In genomic region chr6:158536891-158537798, GRCh38 we compare ENCODE assay signal across 8 cellular contexts. TPM values are rescaled to one million over a fixed set of nuclear protein-coding genes. Genes with fewer than 3 reads are reported as not detected.
DNase-seq lines count a peak whose midpoint lies in the region; ATAC-seq and TF ChIP-seq lines count a peak whose summit lies in the region.

No MANE protein-coding gene starts in this region.

- TF ChIP-seq CTCF in GM23338 (conservative IDR thresholded peaks at IDR 0.05; ENCODE audit: low read depth in 2 of 2) = no peak
- TF ChIP-seq CTCF in type B pancreatic cell (conservative IDR thresholded peaks at IDR 0.05) = peak; percentile 35

- ATAC-seq in GM23338 = peak; percentile 77

- H3K27ac Mint-ChIP-seq in GM23338 (no peak overlapping the region), type B pancreatic cell (no peak overlapping the region)

- H3F3A ChIP-seq in GM23338 (replicated peaks; ENCODE audit: low read depth) = no peaks in the 10 kb centered on the region; the same call in 1 of the 2 replicates

- DNase-seq in 8988T = peak; percentile 72
- DNase-seq in GM23338 (ENCODE audit: low spot score) = peak; percentile 80
- DNase-seq in SJCRH30 = peak; percentile 42 to 47
- DNase-seq in mesendoderm = peak; percentile 83
- no peak for DNase-seq in type B pancreatic cell (ENCODE audit: extremely low spot score, unreplicated experiment)
- no peak for DNase-seq in kidney glomerular epithelial cell (lab: John Stamatoyannopoulos, UW)
- DNase-seq in hippocampal formation (lab: John Stamatoyannopoulos, UW) = no peak

- H3K27me3 ChIP-seq in GM23338 (ENCODE audit: insufficient read depth) = peaks cover 20% of the 10 kb centered on the region
- H3K27me3 ChIP-seq in SJCRH30 = no peaks in the 10 kb centered on the region
- no peaks in the 10 kb centered on the region for H3K27me3 ChIP-seq in mesendoderm (ENCODE audit: insufficient read depth, low read length, poor library complexity)

- H3K36me3 ChIP-seq in GM23338 (ENCODE audit: insufficient read depth) = no peaks in the 10 kb centered on the region
- no peaks in the 10 kb centered on the region for H3K36me3 ChIP-seq in SJCRH30
- H3K36me3 ChIP-seq in mesendoderm (ENCODE audit: control insufficient read depth, insufficient read depth, low read length) = no peaks in the 10 kb centered on the region

- no peak overlapping the region for H3K23ac ChIP-seq in mesendoderm (ENCODE audit: low read length)

- peak overlapping the region; percentile 72 for H3K9ac ChIP-seq in mesendoderm (ENCODE audit: low read length)

- peak overlapping the region; percentile 86 for H2AFZ ChIP-seq in GM23338

- H3K27ac ChIP-seq in GM23338 (ENCODE audit: low read depth) (no peak overlapping the region), SJCRH30 (no peak overlapping the region), cingulate gyrus (ENCODE audit: low read depth, low read length) (peak overlapping the region; percentile 19), mesendoderm (ENCODE audit: low read depth, low read length) (peak overlapping the region; percentile 49)

- H2BK120ac ChIP-seq in mesendoderm (ENCODE audit: low read depth, low read length) = no peak overlapping the region

- no peaks in the 10 kb centered on the region for H3K9me3 Mint-ChIP-seq in GM23338
- H3K9me3 Mint-ChIP-seq in type B pancreatic cell = no peaks in the 10 kb centered on the region

- H4K20me1 ChIP-seq in GM23338 (replicated peaks; ENCODE audit: insufficient read depth) = 0 out of 2 replicates have a peak, but pooled peaks cover 6% of the 10 kb centered on the region

- H3K4me1 ChIP-seq in GM23338 (ENCODE audit: insufficient read depth) = peaks cover 14% of the 10 kb centered on the region; the same call in 1 of the 2 replicates
- peaks cover 13% of the 10 kb centered on the region; the same call in 1 of the 2 replicates for H3K4me1 ChIP-seq in SJCRH30
- peaks cover 2% of the 10 kb centered on the region for H3K4me1 ChIP-seq in mesendoderm (ENCODE audit: control insufficient read depth, low read depth, low read length)

- no peak overlapping the region for H2BK15ac ChIP-seq in mesendoderm (replicated peaks; ENCODE audit: low read depth)

- H3K4ac ChIP-seq in mesendoderm (ENCODE audit: low read depth, low read length) = no peak overlapping the region

- peak overlapping the region; percentile 89 for H3K56ac ChIP-seq in mesendoderm (ENCODE audit: low read length)

- H3K9me3 ChIP-seq in SJCRH30 (replicated peaks) = no peaks in the 10 kb centered on the region

- H3K4me1 Mint-ChIP-seq in GM23338 (peaks cover 7% of the 10 kb centered on the region), type B pancreatic cell (ENCODE audit: unreplicated experiment) (no peaks in the 10 kb centered on the region)

- H3K27me3 Mint-ChIP-seq in GM23338 (ENCODE audit: insufficient read depth, low read depth, poor library complexity) = peaks cover 20% of the 10 kb centered on the region
- H3K27me3 Mint-ChIP-seq in type B pancreatic cell = peaks cover 46% of the 10 kb centered on the region

- no peak overlapping the region for H2AK5ac ChIP-seq in mesendoderm (ENCODE audit: low read length)

- H3K79me1 ChIP-seq in mesendoderm (ENCODE audit: low read length) = no peaks in the 10 kb centered on the region

- no peaks in the 10 kb centered on the region for H3K9me2 ChIP-seq in GM23338 (ENCODE audit: insufficient read depth)

- H4K8ac ChIP-seq in mesendoderm (ENCODE audit: low read depth, low read length) = no peak overlapping the region

- H4K5ac ChIP-seq in mesendoderm (ENCODE audit: low read length) = no peak overlapping the region

- H3K4me3 ChIP-seq in GM23338 (peak overlapping the region; percentile 91), SJCRH30 (peak overlapping the region; percentile 55), mesendoderm (ENCODE audit: low read length) (peak overlapping the region; percentile 70)

- H3K4me3 Mint-ChIP-seq in GM23338 (peak overlapping the region; percentile 81), type B pancreatic cell (peak overlapping the region; percentile 80)

- peak overlapping the region; percentile 83 for H3K4me2 ChIP-seq in GM23338
- peak overlapping the region; percentile 64 for H3K4me2 ChIP-seq in mesendoderm (ENCODE audit: low read length)

- H3K18ac ChIP-seq in mesendoderm (ENCODE audit: low read length) = peak overlapping the region; percentile 4

- H3K36me3 Mint-ChIP-seq in GM23338 (ENCODE audit: low read depth) = no peaks in the 10 kb centered on the region
- no peaks in the 10 kb centered on the region for H3K36me3 Mint-ChIP-seq in type B pancreatic cell

- H3K79me2 ChIP-seq in GM23338 (replicated peaks; ENCODE audit: insufficient read depth) (peaks cover 7% of the 10 kb centered on the region; the same call in 1 of the 2 replicates), mesendoderm (ENCODE audit: control insufficient read depth, insufficient read depth, low read length) (no peaks in the 10 kb centered on the region)

- no peak overlapping the region for H2BK5ac ChIP-seq in mesendoderm (ENCODE audit: low read length)

- no CpG with 5 or more reads among the region's 94 CpGs for WGBS in mesendoderm (ENCODE audit: extremely low coverage, insufficient coverage, low lambda C conversion rate)

TF ChIP-seq in GM23338, 12 proteins besides CTCF, POLR2A, EP300 and RAD21:
- TF ChIP-seq EZH2 (IDR thresholded peaks at IDR 0.05; ENCODE audit: low read depth, unreplicated experiment) = no peak
- TF ChIP-seq ETS1 (IDR thresholded peaks at IDR 0.05) = 0 out of 2 replicates have a peak, but pooled peaks have one; percentile 8

RNA-seq across cellular contexts. Expression of gene TMEM181, which starts 22.7 kb away (rescaled TPM):
- 25.2 and 28.2 TPM in 2 replicates for total RNA-seq in GM23338 (2014; rRNA removed; shearing (Covaris generic))
- polyA plus RNA-seq in GM23338 (2016; fragmentation: Nextera tagmentation; extraction: Ambion mirVana) = 11.9 and 12.3 TPM in 2 replicates
- 31.1 and 33.5 TPM in 2 replicates for total RNA-seq in SJCRH30 (2014; rRNA removed; shearing (Covaris generic))
- 9.1 TPM for polyA plus RNA-seq in mesendoderm (2013, experiment 1 of 2)
- 9.0 TPM for polyA plus RNA-seq in mesendoderm (2013, experiment 2 of 2)
- total RNA-seq in type B pancreatic cell (ENCODE audit: low replicate concordance) = 26.3 and 26.5 TPM in 2 replicates

Comparison
In these comparisons a context has a peak if more than half of its experiments do, and no peak if none do; other contexts are left out.
1. DNase-seq: peak in 8988T (single experiment), GM23338 (single experiment), SJCRH30 (2 of 2) and mesendoderm (single experiment); none in type B pancreatic cell (single experiment), kidney glomerular epithelial cell (single experiment) and hippocampal formation (0 of 2).
2. H3K27ac ChIP-seq: peak in cingulate gyrus (single experiment) and mesendoderm (single experiment); none in GM23338 (single experiment) and SJCRH30 (single experiment).
3. Peak in every context shown above with its lines, with median percentiles within 50 percentile points of each other: H3K4me3 ChIP-seq.